In the genomic region with DNA sequence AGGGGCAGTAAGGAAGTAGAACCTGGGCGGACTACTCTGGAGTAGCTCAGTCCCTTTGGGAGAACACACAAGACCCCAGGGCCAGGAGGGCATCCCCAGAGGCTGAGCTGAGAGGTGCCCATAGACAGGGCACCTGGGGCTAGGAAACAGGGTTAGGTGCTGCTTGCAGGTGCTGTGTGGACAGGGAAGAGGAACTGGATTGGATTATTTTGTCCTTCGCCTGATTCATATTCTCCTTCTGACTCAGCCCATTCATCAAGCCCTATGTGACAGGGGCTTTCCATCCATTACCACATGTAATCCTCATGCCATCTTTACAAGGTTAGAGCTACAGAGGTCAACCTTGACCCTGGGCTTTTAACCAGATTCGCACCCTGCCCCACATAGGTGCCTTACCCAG, we compare ENCODE assay signal across 23 cellular contexts.
A peak's percentile ranks its signal among the peaks of the same experiment; 100 is the strongest.
DNase-seq lines count a peak whose midpoint lies in the region; ATAC-seq and TF ChIP-seq lines count a peak whose summit lies in the region.
"Had no signal": no experiment of that assay in that cellular context is flagged by ENCODE, and none has a peak within 500 bp of the region (broad histone marks: within the 10 kb centered on the region; RNA-seq: fewer than 3 reads in every experiment).

No MANE protein-coding gene starts in this region.

- intact Hi-C loops in adrenal gland (cut with DNase I): no loop called here
- intact Hi-C loops in vagina (cut with DNase I): no loop called here
- intact Hi-C loops in MCF 10A (cut with micrococcal nuclease): no loop called here

- no peak overlapping the region for H3K27ac ChIP-seq in adrenal gland
- no peak overlapping the region for H3K27ac ChIP-seq in vagina
- H3K27ac ChIP-seq: cardiac muscle cell, dorsolateral prefrontal cortex, gastrocnemius medialis, stomach, upper lobe of left lung had no signal

- DNase-seq in adrenal gland: peak in 5 of 7 donors; percentile 13 to 36 (median 21)
- peak; percentile 69 to 84 for DNase-seq in vagina (ENCODE audit: extremely low spot score in 2 of 2)
- DNase-seq in HAP-1 (ENCODE audit: low spot score in 2 of 2): no peak
- no peak for DNase-seq in MCF 10A (ENCODE audit: unreplicated experiment)
- DNase-seq in naive thymus-derived CD8-positive, alpha-beta T cell: no peak
- DNase-seq: activated CD4-positive, alpha-beta T cell treated with anti-CD3 and anti-CD28 coated beads, Interleukin-2, amount 10 ng/mL, durations not matched to agents 7 days and 5 days; activated gamma-delta T cell; dorsolateral prefrontal cortex; gastrocnemius medialis; Karpas-422; left colon; NCI-H1105 treated with DMSO at 0.1 percent for 48 hours; NCI-H526 treated with DMSO at 0.1 percent for 48 hours; Right ventricle myocardium superior; stimulated activated CD4-positive, alpha-beta T cell treated with anti-CD3 and anti-CD28 coated beads, Interleukin-1b, Interleukin-23, amount 100 ng/mL, for 48 hours; stomach; T-helper 1 cell; upper lobe of left lung had no signal

- H3K27ac Mint-ChIP-seq in MCF 10A (ENCODE audit: low read depth, unreplicated experiment): no peak overlapping the region
- no peak overlapping the region for H3K27ac Mint-ChIP-seq in naive thymus-derived CD8-positive, alpha-beta T cell
- H3K27ac Mint-ChIP-seq: B cell, nephron had no signal

- H3K9me3 ChIP-seq in adrenal gland (replicated peaks in 1 of 3): no peaks in the 10 kb centered on the region
- no peaks in the 10 kb centered on the region for H3K9me3 ChIP-seq in vagina
- H3K9me3 ChIP-seq in HAP-1: no peaks in the 10 kb centered on the region
- H3K9me3 ChIP-seq: gastrocnemius medialis, upper lobe of left lung had no signal

- CTCF ChIA-PET in MCF 10A (lab: Yijun Ruan, JAX): no interaction called here

- no peaks in the 10 kb centered on the region for H3K27me3 Mint-ChIP-seq in MCF 10A (ENCODE audit: insufficient read depth, unreplicated experiment)
- H3K27me3 Mint-ChIP-seq in naive thymus-derived CD8-positive, alpha-beta T cell: peaks cover 28 to 89% (median 64%) of the 10 kb centered on the region in 5 donors

- peak; percentile 54 for ATAC-seq in GM18868 (IDR thresholded peaks at IDR 0.05; ENCODE audit: unreplicated experiment)
- ATAC-seq in HG03108 (IDR thresholded peaks at IDR 0.05; ENCODE audit: unreplicated experiment): peak; percentile 34
- no peak for ATAC-seq in naive thymus-derived CD8-positive, alpha-beta T cell
- ATAC-seq: gastrocnemius medialis, left colon had no signal

- TF ChIP-seq CTCF in adrenal gland (IDR thresholded peaks at IDR 0.05) (no peak), vagina (IDR thresholded peaks at IDR 0.05) (no peak), MCF 10A (IDR thresholded peaks at IDR 0.05; ENCODE audit: unreplicated experiment) (no peak)

- no peaks in the 10 kb centered on the region for H3K27me3 ChIP-seq in adrenal gland
- no peaks in the 10 kb centered on the region for H3K27me3 ChIP-seq in vagina
- H3K27me3 ChIP-seq in HAP-1 (ENCODE audit: low read depth): no peaks in the 10 kb centered on the region
- H3K27me3 ChIP-seq: cardiac muscle cell, gastrocnemius medialis, upper lobe of left lung had no signal

- in situ Hi-C loops in HAP-1 (cut with MboI; ENCODE audit: low sequenced_read_pairs): no loop called here

- no TSS peak for BruUV-seq in MCF 10A (replicated peaks; lab: Mats Ljungman, UMichigan)

- peaks cover 51% of the 10 kb centered on the region for H3K9me3 Mint-ChIP-seq in MCF 10A (ENCODE audit: unreplicated experiment)
- peaks cover 0 to 21% (median 5%) of the 10 kb centered on the region in 9 donors for H3K9me3 Mint-ChIP-seq in naive thymus-derived CD8-positive, alpha-beta T cell
- H3K9me3 Mint-ChIP-seq: activated CD4-positive, alpha-beta T cell treated with anti-CD3 and anti-CD28 coated beads, Interleukin-2, amount 10 ng/mL, durations not matched to agents 7 days and 5 days; nephron had no signal

- WGBS in adrenal gland, 4 donors: 51 to 79% (median 61%) methylated on average over 3 of the region's 3 CpGs

- TF ChIP-seq POLR2A in adrenal gland (IDR thresholded peaks at IDR 0.05) (no peak), vagina (IDR thresholded peaks at IDR 0.05) (no peak)

- H3K36me3 ChIP-seq in adrenal gland (replicated peaks in 1 of 2) (no peaks in the 10 kb centered on the region), vagina (no peaks in the 10 kb centered on the region), HAP-1 (replicated peaks) (no peaks in the 10 kb centered on the region)
- H3K36me3 ChIP-seq: cardiac muscle cell, gastrocnemius medialis, stomach, upper lobe of left lung had no signal

- H3K4me1 Mint-ChIP-seq in MCF 10A (ENCODE audit: insufficient read depth, unreplicated experiment): no peaks in the 10 kb centered on the region
- H3K4me1 Mint-ChIP-seq in naive thymus-derived CD8-positive, alpha-beta T cell: peaks cover 0 to 2% (median 0%) of the 10 kb centered on the region in 4 donors
- H3K4me1 Mint-ChIP-seq: activated CD4-positive, alpha-beta T cell treated with anti-CD3 and anti-CD28 coated beads, Interleukin-2, amount 10 ng/mL, durations not matched to agents 7 days and 5 days; B cell; nephron had no signal

- no peak overlapping the region for H3K4me3 Mint-ChIP-seq in MCF 10A (ENCODE audit: unreplicated experiment)
- no peak overlapping the region for H3K4me3 Mint-ChIP-seq in naive thymus-derived CD8-positive, alpha-beta T cell
- H3K4me3 Mint-ChIP-seq: activated CD4-positive, alpha-beta T cell treated with anti-CD3 and anti-CD28 coated beads, Interleukin-2, amount 10 ng/mL, durations not matched to agents 7 days and 5 days; B cell; nephron had no signal

- H3K36me3 Mint-ChIP-seq in MCF 10A (ENCODE audit: insufficient read depth, unreplicated experiment): no peaks in the 10 kb centered on the region
- peaks cover 0 to 16% (median 0%) of the 10 kb centered on the region in 3 donors for H3K36me3 Mint-ChIP-seq in naive thymus-derived CD8-positive, alpha-beta T cell

- POLR2A ChIA-PET in MCF 10A (lab: Yijun Ruan, JAX): no interaction called here
- POLR2A ChIA-PET in naive thymus-derived CD8-positive, alpha-beta T cell (lab: Charles Lee): no interaction called here

- H3K4me3 ChIP-seq in adrenal gland (no peak overlapping the region), vagina (no peak overlapping the region), HAP-1 (no peak overlapping the region)
- H3K4me3 ChIP-seq: cardiac muscle cell, dorsolateral prefrontal cortex, gastrocnemius medialis, stomach, upper lobe of left lung had no signal

- H3K4me1 ChIP-seq in adrenal gland (replicated peaks in 1 of 2) (no peaks in the 10 kb centered on the region), vagina (no peaks in the 10 kb centered on the region), HAP-1 (no peaks in the 10 kb centered on the region)
- H3K4me1 ChIP-seq: gastrocnemius medialis, stomach, upper lobe of left lung had no signal

Comparison
In these comparisons a context has a peak if more than half of its experiments do, and no peak if none do; other contexts are left out.
1. ATAC-seq: peak in GM18868 (single experiment) and HG03108 (single experiment); none in naive thymus-derived CD8-positive, alpha-beta T cell (0 of 2).
2. DNase-seq: peak in adrenal gland (5 of 7) and vagina (2 of 2); none in HAP-1 (0 of 2), MCF 10A (single experiment) and naive thymus-derived CD8-positive, alpha-beta T cell (0 of 10).